16 cellular contexts compared by ENCODE assay signal in genomic region chr3:9837701-9838582, GRCh38. TPM values are rescaled to one million over a fixed set of nuclear protein-coding genes. Genes with fewer than 3 reads are reported as not detected.
DNase-seq lines count a peak whose midpoint lies in the region; ATAC-seq and TF ChIP-seq lines count a peak whose summit lies in the region.
"Had no signal": no experiment of that assay in that cellular context is flagged by ENCODE, and none has a peak within 500 bp of the region (broad histone marks: within the 10 kb centered on the region; RNA-seq: fewer than 3 reads in every experiment).

No MANE protein-coding gene starts in this region.

- TF ChIP-seq CTCF in NB4 (IDR thresholded peaks at IDR 0.05; ENCODE audit: low read depth, low read length), result no peak
- no peak for TF ChIP-seq CTCF in hepatocyte (IDR thresholded peaks at IDR 0.05; ENCODE audit: poor library complexity)

- H3K27me3 ChIP-seq in hepatocyte, result no peaks in the 10 kb centered on the region
- H3K27me3 ChIP-seq: testis had no signal

- CTCF ChIA-PET in activated CD4-positive, alpha-beta T cell treated with anti-CD3 and anti-CD28 coated beads, Interleukin-2, amount 10 ng/mL, durations not matched to agents 7 days and 5 days (lab: Charles Lee), result interaction anchor here (0.8 to 1.2 kb wide), 3 partner anchors 9 to 32 kb away, joined by 3 to 4 read pairs (median 3); no protein-coding TSS in a partner anchor
- CTCF ChIA-PET in activated CD4-positive, alpha-beta T cell treated with anti-CD3 and anti-CD28 coated beads for 36 hours (lab: Charles Lee), result interaction anchor here (0.5 kb wide), 1 partner anchor 114 kb away, joined by 3 read pairs; the partner anchor contains the start of gene PRRT3

- TF ChIP-seq POLR2A in NB4 (IDR thresholded peaks at IDR 0.05; ENCODE audit: extremely low read depth, insufficient read length), result no peak

- peaks cover 7% of the 10 kb centered on the region for H3K79me2 ChIP-seq in hepatocyte

- H4K20me1 ChIP-seq in hepatocyte (ENCODE audit: insufficient read depth, poor library complexity, severe bottlenecking), result no peaks in the 10 kb centered on the region

- no peaks in the 10 kb centered on the region for H3K4me1 ChIP-seq in hepatocyte (ENCODE audit: insufficient read depth)

- peak overlapping the region; percentile 61 for H3K27ac Mint-ChIP-seq in activated CD4-positive, alpha-beta T cell treated with anti-CD3 and anti-CD28 coated beads, Interleukin-2, amount 10 ng/mL, durations not matched to agents 7 days and 5 days
- H3K27ac Mint-ChIP-seq in activated CD4-positive, alpha-beta T cell treated with anti-CD3 and anti-CD28 coated beads for 36 hours, result no peak overlapping the region
- H3K27ac Mint-ChIP-seq: activated naive CD8-positive, alpha-beta T cell; CD8-positive, alpha-beta T cell had no signal

- no peak overlapping the region for H3K4me3 Mint-ChIP-seq in activated CD4-positive, alpha-beta T cell treated with anti-CD3 and anti-CD28 coated beads, Interleukin-2, amount 10 ng/mL, durations not matched to agents 7 days and 5 days
- H3K4me3 Mint-ChIP-seq in activated CD4-positive, alpha-beta T cell treated with anti-CD3 and anti-CD28 coated beads for 36 hours, result no peak overlapping the region
- H3K4me3 Mint-ChIP-seq: activated naive CD8-positive, alpha-beta T cell; CD8-positive, alpha-beta T cell had no signal

- H3K9me3 Mint-ChIP-seq in activated CD4-positive, alpha-beta T cell treated with anti-CD3 and anti-CD28 coated beads, Interleukin-2, amount 10 ng/mL, durations not matched to agents 7 days and 5 days, result no peaks in the 10 kb centered on the region
- H3K9me3 Mint-ChIP-seq in activated CD4-positive, alpha-beta T cell treated with anti-CD3 and anti-CD28 coated beads for 36 hours (ENCODE audit: low read depth), result no peaks in the 10 kb centered on the region
- H3K9me3 Mint-ChIP-seq: CD8-positive, alpha-beta T cell had no signal

- intact Hi-C loops in activated CD4-positive, alpha-beta T cell treated with anti-CD3 and anti-CD28 coated beads for 36 hours (cut with DNase I, micrococcal nuclease), result no loop called here

- no peaks in the 10 kb centered on the region for H3K27me3 Mint-ChIP-seq in activated CD4-positive, alpha-beta T cell treated with anti-CD3 and anti-CD28 coated beads, Interleukin-2, amount 10 ng/mL, durations not matched to agents 7 days and 5 days
- no peaks in the 10 kb centered on the region for H3K27me3 Mint-ChIP-seq in activated CD4-positive, alpha-beta T cell treated with anti-CD3 and anti-CD28 coated beads for 36 hours
- H3K27me3 Mint-ChIP-seq: activated naive CD8-positive, alpha-beta T cell had no signal

- WGBS in hepatocyte (ENCODE audit: low lambda C conversion rate, missing lambda C conversion rate), result 95% methylated on average over 12 of the region's 12 CpGs

- POLR2A ChIA-PET in activated CD4-positive, alpha-beta T cell treated with anti-CD3 and anti-CD28 coated beads, Interleukin-2, amount 10 ng/mL, durations not matched to agents 7 days and 5 days (lab: Charles Lee), result no interaction called here
- POLR2A ChIA-PET in activated CD4-positive, alpha-beta T cell treated with anti-CD3 and anti-CD28 coated beads for 36 hours (lab: Charles Lee), result no interaction called here

- H3K36me3 Mint-ChIP-seq in activated CD4-positive, alpha-beta T cell treated with anti-CD3 and anti-CD28 coated beads, Interleukin-2, amount 10 ng/mL, durations not matched to agents 7 days and 5 days (ENCODE audit: low read depth), result peaks cover 39% of the 10 kb centered on the region
- H3K36me3 Mint-ChIP-seq in activated CD4-positive, alpha-beta T cell treated with anti-CD3 and anti-CD28 coated beads for 36 hours (ENCODE audit: low read depth), result peaks cover 56% of the 10 kb centered on the region

- peaks cover 10% of the 10 kb centered on the region for H3K4me1 Mint-ChIP-seq in activated CD4-positive, alpha-beta T cell treated with anti-CD3 and anti-CD28 coated beads, Interleukin-2, amount 10 ng/mL, durations not matched to agents 7 days and 5 days
- H3K4me1 Mint-ChIP-seq in activated CD4-positive, alpha-beta T cell treated with anti-CD3 and anti-CD28 coated beads for 36 hours, result peaks cover 13% of the 10 kb centered on the region

- no peak overlapping the region for H3K27ac ChIP-seq in hepatocyte
- H3K27ac ChIP-seq: testis had no signal

- no peak overlapping the region for H2AFZ ChIP-seq in hepatocyte

- no peak for DNase-seq in activated CD4-positive, alpha-beta T cell treated with anti-CD3 and anti-CD28 coated beads, Interleukin-2, amount 10 ng/mL, durations not matched to agents 7 days and 5 days
- DNase-seq in activated CD4-positive, alpha-beta T cell treated with anti-CD3 and anti-CD28 coated beads for 36 hours, result no peak
- DNase-seq in NB4 (ENCODE audit: low read depth) (peak; percentile 69), dermis microvascular lymphatic vessel endothelial cell (ENCODE audit: low read depth in 2 of 2) (peak; percentile 61 to 84), pulmonary artery endothelial cell (ENCODE audit: low read depth, low spot score) (peak; percentile 67), hepatocyte (ENCODE audit: low spot score) (no peak)
- DNase-seq in stimulated activated naive CD4-positive, alpha-beta T cell (lab: John Stamatoyannopoulos, UW), result no peak
- DNase-seq: activated CD8-positive, alpha-beta memory T cell treated with anti-CD3 and anti-CD28 coated beads, Interleukin-2, amount 50 U/mL, for 4 hours; CD8-positive, alpha-beta T cell; NCI-H1930; NCI-H69; testis had no signal

- ATAC-seq in activated CD4-positive, alpha-beta T cell treated with anti-CD3 and anti-CD28 coated beads for 36 hours, result no peak
- ATAC-seq in HG03571 (IDR thresholded peaks at IDR 0.05; ENCODE audit: unreplicated experiment), result no peak
- ATAC-seq: CD8-positive, alpha-beta T cell; left lobe of liver had no signal

- peaks cover 5% of the 10 kb centered on the region for H3K36me3 ChIP-seq in hepatocyte (replicated peaks; ENCODE audit: insufficient read depth, low read depth)

- H3K4me3 ChIP-seq in NB4 (ENCODE audit: low read depth, low read length) (no peak overlapping the region), hepatocyte (no peak overlapping the region)
- H3K4me3 ChIP-seq: testis had no signal

- H3K9me3 ChIP-seq in hepatocyte (ENCODE audit: low read depth), result no peaks in the 10 kb centered on the region
- H3K9me3 ChIP-seq: testis had no signal

- no peaks in the 10 kb centered on the region for H3K9me2 ChIP-seq in hepatocyte (replicated peaks; ENCODE audit: insufficient read depth)

- no peak overlapping the region for H3K4me2 ChIP-seq in hepatocyte

RNA-seq across cellular contexts. Expression of gene RPUSD3, which starts 5.9 kb away (rescaled TPM):
- total RNA-seq in activated CD4-positive, alpha-beta T cell treated with anti-CD3 and anti-CD28 coated beads, Interleukin-2, amount 10 ng/mL, durations not matched to agents 7 days and 5 days, result 10 to 100 TPM; 49.8 to 49.9 TPM
- 10 to 100 TPM; 79.2 to 81.5 TPM for total RNA-seq in activated CD4-positive, alpha-beta T cell treated with anti-CD3 and anti-CD28 coated beads for 36 hours
- total RNA-seq in dermis microvascular lymphatic vessel endothelial cell, result 16.7 and 22.6 TPM in 2 replicates
- total RNA-seq in pulmonary artery endothelial cell, result 27.8 and 35.6 TPM in 2 replicates
- total RNA-seq in hepatocyte, result 37.4 and 38.7 TPM in 2 replicates
- 74.7 and 82.3 TPM in 2 replicates for polyA plus RNA-seq in hepatocyte

RNA-seq across cellular contexts. Expression of gene TTLL3, which starts 27.9 kb away (rescaled TPM):
- total RNA-seq in activated CD4-positive, alpha-beta T cell treated with anti-CD3 and anti-CD28 coated beads, Interleukin-2, amount 10 ng/mL, durations not matched to agents 7 days and 5 days, result 10 to 100 TPM; 51.1 to 55.3 TPM
- 10 to 100 TPM; 47.5 to 49.8 TPM for total RNA-seq in activated CD4-positive, alpha-beta T cell treated with anti-CD3 and anti-CD28 coated beads for 36 hours
- total RNA-seq in dermis microvascular lymphatic vessel endothelial cell (4.1 and 7.6 TPM in 2 replicates), pulmonary artery endothelial cell (7.1 and 7.4 TPM in 2 replicates), hepatocyte (20.5 and 21.5 TPM in 2 replicates)
- polyA plus RNA-seq in hepatocyte, result 27.4 and 52.2 TPM in 2 replicates

RNA-seq across cellular contexts. Expression of gene CIDEC, which starts 42.1 kb away (rescaled TPM):
- not detected for total RNA-seq in activated CD4-positive, alpha-beta T cell treated with anti-CD3 and anti-CD28 coated beads, Interleukin-2, amount 10 ng/mL, durations not matched to agents 7 days and 5 days
- total RNA-seq in activated CD4-positive, alpha-beta T cell treated with anti-CD3 and anti-CD28 coated beads for 36 hours, result not detected
- total RNA-seq in dermis microvascular lymphatic vessel endothelial cell, result not detected in 2 replicates
- not detected in 2 replicates for total RNA-seq in pulmonary artery endothelial cell
- 16.6 and 20.4 TPM in 2 replicates for total RNA-seq in hepatocyte
- polyA plus RNA-seq in hepatocyte, result 28.7 and 37.3 TPM in 2 replicates
- total RNA-seq: CD8-positive, alpha-beta T cell; Daoy had no signal

RNA-seq across cellular contexts. Expression of gene ARPC4, which starts 45.1 kb away (rescaled TPM):
- 100 to 1,000 TPM; 258 to 299 TPM for total RNA-seq in activated CD4-positive, alpha-beta T cell treated with anti-CD3 and anti-CD28 coated beads, Interleukin-2, amount 10 ng/mL, durations not matched to agents 7 days and 5 days
- total RNA-seq in activated CD4-positive, alpha-beta T cell treated with anti-CD3 and anti-CD28 coated beads for 36 hours, result 100 to 1,000 TPM; 164 to 231 TPM
- total RNA-seq in dermis microvascular lymphatic vessel endothelial cell (251 and 317 TPM in 2 replicates), pulmonary artery endothelial cell (287 and 389 TPM in 2 replicates), hepatocyte (175 and 182 TPM in 2 replicates)
- 132 and 149 TPM in 2 replicates for polyA plus RNA-seq in hepatocyte

RNA-seq across cellular contexts. Expression of gene TADA3, which starts 45.7 kb away (rescaled TPM):
- total RNA-seq in activated CD4-positive, alpha-beta T cell treated with anti-CD3 and anti-CD28 coated beads, Interleukin-2, amount 10 ng/mL, durations not matched to agents 7 days and 5 days, result 10 to 100 TPM; 77.6 to 82.3 TPM
- 10 to 100 TPM; 80.7 to 96.4 TPM for total RNA-seq in activated CD4-positive, alpha-beta T cell treated with anti-CD3 and anti-CD28 coated beads for 36 hours
- 23.7 and 26.2 TPM in 2 replicates for total RNA-seq in dermis microvascular lymphatic vessel endothelial cell
- 30.2 and 37.3 TPM in 2 replicates for total RNA-seq in pulmonary artery endothelial cell
- total RNA-seq in hepatocyte, result 65.5 and 70.4 TPM in 2 replicates
- 55.5 and 61.2 TPM in 2 replicates for polyA plus RNA-seq in hepatocyte

Comparison
In these comparisons a context has a peak if more than half of its experiments do, and no peak if none do; other contexts are left out.
1. DNase-seq: peak in NB4 (single experiment), dermis microvascular lymphatic vessel endothelial cell (2 of 2) and pulmonary artery endothelial cell (single experiment); none in activated CD4-positive, alpha-beta T cell treated with anti-CD3 and anti-CD28 coated beads, Interleukin-2, amount 10 ng/mL, durations not matched to agents 7 days and 5 days (single experiment), activated CD4-positive, alpha-beta T cell treated with anti-CD3 and anti-CD28 coated beads for 36 hours (single experiment), stimulated activated naive CD4-positive, alpha-beta T cell (0 of 6) and hepatocyte (single experiment).
2. RNA of gene CIDEC, which starts 42.1 kb away (total RNA-seq): 16.6 to 20.4 TPM in hepatocyte; not detected in activated CD4-positive, alpha-beta T cell treated with anti-CD3 and anti-CD28 coated beads, Interleukin-2, amount 10 ng/mL, durations not matched to agents 7 days and 5 days, not detected in activated CD4-positive, alpha-beta T cell treated with anti-CD3 and anti-CD28 coated beads for 36 hours, not detected in dermis microvascular lymphatic vessel endothelial cell and not detected in pulmonary artery endothelial cell; every median in the first group is over 10 times any median in the second.